ENCODE assay signal across 12 cellular contexts in genomic region chr17:7577327-7578199, GRCh38. TPM values are rescaled to one million over a fixed set of nuclear protein-coding genes. Genes with fewer than 3 reads are reported as not detected.
DNase-seq lines count a peak whose midpoint lies in the region; ATAC-seq lines count a peak whose summit lies in the region.
"Had no signal": no experiment of that assay in that cellular context is flagged by ENCODE, and none has a peak within 500 bp of the region (broad histone marks: within the 10 kb centered on the region; RNA-seq: fewer than 3 reads in every experiment).

No MANE protein-coding gene starts in this region.

- H3K27ac Mint-ChIP-seq in activated CD4-positive, alpha-beta T cell treated with anti-CD3 and anti-CD28 coated beads, Interleukin-2, amount 10 ng/mL, durations not matched to agents 24 days and 14 days = peak overlapping the region; percentile 79
- H3K27ac Mint-ChIP-seq in activated CD8-positive, alpha-beta T cell treated with anti-CD3 and anti-CD28 coated beads, Interleukin-2, amount 10 ng/mL, durations not matched to agents 7 days and 5 days = peak overlapping the region; percentile 100
- H3K27ac Mint-ChIP-seq in immature natural killer cell = peak overlapping the region; percentile 26 to 96 (median 73)

- no peaks in the 10 kb centered on the region for H3K9me3 Mint-ChIP-seq in activated CD4-positive, alpha-beta T cell treated with anti-CD3 and anti-CD28 coated beads, Interleukin-2, amount 10 ng/mL, durations not matched to agents 24 days and 14 days
- H3K9me3 Mint-ChIP-seq in activated CD8-positive, alpha-beta T cell treated with anti-CD3 and anti-CD28 coated beads, Interleukin-2, amount 10 ng/mL, durations not matched to agents 7 days and 5 days (ENCODE audit: insufficient read depth) = no peaks in the 10 kb centered on the region
- H3K9me3 Mint-ChIP-seq in immature natural killer cell = peaks cover 0 to 1% (median 0%) of the 10 kb centered on the region in 6 donors

- peaks cover 2% of the 10 kb centered on the region for H3K27me3 Mint-ChIP-seq in activated CD4-positive, alpha-beta T cell treated with anti-CD3 and anti-CD28 coated beads, Interleukin-2, amount 10 ng/mL, durations not matched to agents 24 days and 14 days
- no peaks in the 10 kb centered on the region for H3K27me3 Mint-ChIP-seq in activated CD8-positive, alpha-beta T cell treated with anti-CD3 and anti-CD28 coated beads, Interleukin-2, amount 10 ng/mL, durations not matched to agents 7 days and 5 days (ENCODE audit: low read depth)
- H3K27me3 Mint-ChIP-seq in immature natural killer cell (ENCODE audit: low read depth in 3 of 3) = peaks cover 46 to 70% (median 57%) of the 10 kb centered on the region in 3 donors

- H3K27ac ChIP-seq in subcutaneous abdominal adipose tissue (ENCODE audit: low read depth, low read length) = peak overlapping the region; percentile 98
- H3K27ac ChIP-seq: HL-60 had no signal

- no peak overlapping the region for H3K9ac ChIP-seq in subcutaneous abdominal adipose tissue (ENCODE audit: low read length in 5 of 5)

- no peaks in the 10 kb centered on the region for H3K9me3 ChIP-seq in subcutaneous abdominal adipose tissue (ENCODE audit: control insufficient read depth in 5 of 5, low read length in 5 of 5)

- intact Hi-C loops in activated CD4-positive, alpha-beta T cell treated with anti-CD3 and anti-CD28 coated beads, Interleukin-2, amount 10 ng/mL, durations not matched to agents 24 days and 14 days (cut with micrococcal nuclease) = loop anchor here (2.0 to 10.0 kb wide), 2 partner anchors 257 to 269 kb away; partner anchors contain the start of gene KDM6B

- POLR2A ChIA-PET in activated CD8-positive, alpha-beta T cell treated with anti-CD3 and anti-CD28 coated beads, Interleukin-2, amount 10 ng/mL, durations not matched to agents 7 days and 5 days (lab: Charles Lee) = interaction anchor here (5.4 kb wide), 1 partner anchor 110 kb away, joined by 50 read pairs; the partner anchor contains the start of genes TP53 and WRAP53

- no peak for ATAC-seq in activated CD8-positive, alpha-beta T cell treated with anti-CD3 and anti-CD28 coated beads, Interleukin-2, amount 10 ng/mL, durations not matched to agents 7 days and 5 days
- ATAC-seq in GM19351 (IDR thresholded peaks at IDR 0.05; ENCODE audit: unreplicated experiment) (no peak), HG02623 (IDR thresholded peaks at IDR 0.05; ENCODE audit: unreplicated experiment) (no peak)
- ATAC-seq: left cardiac atrium had no signal

- H3K4me1 Mint-ChIP-seq in activated CD4-positive, alpha-beta T cell treated with anti-CD3 and anti-CD28 coated beads, Interleukin-2, amount 10 ng/mL, durations not matched to agents 24 days and 14 days = peaks cover 74% of the 10 kb centered on the region
- peaks cover 88% of the 10 kb centered on the region for H3K4me1 Mint-ChIP-seq in activated CD8-positive, alpha-beta T cell treated with anti-CD3 and anti-CD28 coated beads, Interleukin-2, amount 10 ng/mL, durations not matched to agents 7 days and 5 days (ENCODE audit: low read depth)
- peaks cover 72 to 76% of the 10 kb centered on the region in 2 donors for H3K4me1 Mint-ChIP-seq in immature natural killer cell

- H3K36me3 Mint-ChIP-seq in activated CD4-positive, alpha-beta T cell treated with anti-CD3 and anti-CD28 coated beads, Interleukin-2, amount 10 ng/mL, durations not matched to agents 24 days and 14 days (ENCODE audit: low read depth) = peaks cover 87% of the 10 kb centered on the region
- H3K36me3 Mint-ChIP-seq in activated CD8-positive, alpha-beta T cell treated with anti-CD3 and anti-CD28 coated beads, Interleukin-2, amount 10 ng/mL, durations not matched to agents 7 days and 5 days (ENCODE audit: low read depth) = peaks cover 91% of the 10 kb centered on the region
- peaks cover 19 to 60% (median 47%) of the 10 kb centered on the region in 3 donors for H3K36me3 Mint-ChIP-seq in immature natural killer cell

- peak; percentile 61 for DNase-seq in activated CD4-positive, alpha-beta T cell treated with anti-CD3 and anti-CD28 coated beads, Interleukin-2, amount 10 ng/mL, durations not matched to agents 24 days and 14 days
- DNase-seq in activated CD4-positive, alpha-beta T cell treated with anti-CD3 and anti-CD28 coated beads for 1 hour = no peak
- no peak for DNase-seq in activated CD8-positive, alpha-beta T cell treated with anti-CD3 and anti-CD28 coated beads, Interleukin-2, amount 10 ng/mL, durations not matched to agents 7 days and 5 days
- DNase-seq in immature natural killer cell (no peak), NCI-H2081 treated with DMSO at 0.1 percent for 48 hours (lab: John Stamatoyannopoulos, UW) (no peak)
- DNase-seq: amygdala, left cardiac atrium, NCI-H1105 had no signal

- peaks cover 26 to 79% (median 72%) of the 10 kb centered on the region in 5 donors for H3K4me1 ChIP-seq in subcutaneous abdominal adipose tissue (ENCODE audit: control insufficient read depth in 5 of 5, insufficient read depth in 5 of 5, low read length in 5 of 5)

- no peaks in the 10 kb centered on the region for H3K27me3 ChIP-seq in subcutaneous abdominal adipose tissue (ENCODE audit: control insufficient read depth in 5 of 5, insufficient read depth in 4 of 5, low read length in 5 of 5)

- H3K36me3 ChIP-seq in subcutaneous abdominal adipose tissue (ENCODE audit: control insufficient read depth in 5 of 5, insufficient read depth in 5 of 5, low read length in 5 of 5) = peaks cover 21 to 61% (median 57%) of the 10 kb centered on the region in 5 donors

- CTCF ChIA-PET in activated CD8-positive, alpha-beta T cell treated with anti-CD3 and anti-CD28 coated beads, Interleukin-2, amount 10 ng/mL, durations not matched to agents 7 days and 5 days (lab: Charles Lee) = interaction anchor here (0.9 to 4.1 kb wide), 2 partner anchors 12 to 110 kb away, joined by 4 to 23 read pairs; partner anchors contain the start of genes SOX15, TP53 and WRAP53

- peak overlapping the region; percentile 69 for H3K4me3 Mint-ChIP-seq in activated CD4-positive, alpha-beta T cell treated with anti-CD3 and anti-CD28 coated beads, Interleukin-2, amount 10 ng/mL, durations not matched to agents 24 days and 14 days
- H3K4me3 Mint-ChIP-seq in activated CD8-positive, alpha-beta T cell treated with anti-CD3 and anti-CD28 coated beads, Interleukin-2, amount 10 ng/mL, durations not matched to agents 7 days and 5 days = peak overlapping the region; percentile 50
- peak overlapping the region in 2 of 5 donors; percentile 20 to 35 for H3K4me3 Mint-ChIP-seq in immature natural killer cell

- peak overlapping the region in 2 of 5 donors; percentile 25 to 96 for H3K4me3 ChIP-seq in subcutaneous abdominal adipose tissue (ENCODE audit: low read depth in 1 of 5, low read length in 5 of 5)

RNA-seq across cellular contexts. Expression of gene CD68, which starts 1.9 kb away (rescaled TPM):
- total RNA-seq in activated CD4-positive, alpha-beta T cell treated with anti-CD3 and anti-CD28 coated beads, Interleukin-2, amount 10 ng/mL, durations not matched to agents 24 days and 14 days = 3.2 and 3.5 TPM in 2 replicates
- 10 to 100 TPM in 1 of 2 experiments, 1 to 10 TPM in 1; 9.4 to 10.7 TPM for total RNA-seq in activated CD8-positive, alpha-beta T cell treated with anti-CD3 and anti-CD28 coated beads, Interleukin-2, amount 10 ng/mL, durations not matched to agents 7 days and 5 days
- 1 to 10 TPM; 1.9 to 6.5 (median 6.1) TPM for polyA plus RNA-seq in immature natural killer cell

RNA-seq across cellular contexts. Expression of gene MPDU1, which starts 6.1 kb away (rescaled TPM):
- 92.5 and 104 TPM in 2 replicates for total RNA-seq in activated CD4-positive, alpha-beta T cell treated with anti-CD3 and anti-CD28 coated beads, Interleukin-2, amount 10 ng/mL, durations not matched to agents 24 days and 14 days
- 10 to 100 TPM; 69.0 to 70.4 TPM for total RNA-seq in activated CD8-positive, alpha-beta T cell treated with anti-CD3 and anti-CD28 coated beads, Interleukin-2, amount 10 ng/mL, durations not matched to agents 7 days and 5 days
- 10 to 100 TPM; 31.6 to 44.0 (median 41.6) TPM for polyA plus RNA-seq in immature natural killer cell

RNA-seq across cellular contexts. Expression of gene SOX15, which starts 12.3 kb away (rescaled TPM):
- total RNA-seq in activated CD4-positive, alpha-beta T cell treated with anti-CD3 and anti-CD28 coated beads, Interleukin-2, amount 10 ng/mL, durations not matched to agents 24 days and 14 days = 0.43 TPM in 1 of 2 replicates, not detected in the other
- under 1 TPM; 0.29 to 0.34 TPM for total RNA-seq in activated CD8-positive, alpha-beta T cell treated with anti-CD3 and anti-CD28 coated beads, Interleukin-2, amount 10 ng/mL, durations not matched to agents 7 days and 5 days
- not detected for polyA plus RNA-seq in immature natural killer cell

RNA-seq across cellular contexts. Expression of gene SENP3, which starts 15.8 kb away (rescaled TPM):
- 89.7 and 93.0 TPM in 2 replicates for total RNA-seq in activated CD4-positive, alpha-beta T cell treated with anti-CD3 and anti-CD28 coated beads, Interleukin-2, amount 10 ng/mL, durations not matched to agents 24 days and 14 days
- total RNA-seq in activated CD8-positive, alpha-beta T cell treated with anti-CD3 and anti-CD28 coated beads, Interleukin-2, amount 10 ng/mL, durations not matched to agents 7 days and 5 days = 10 to 100 TPM; 54.4 to 62.0 TPM
- 10 to 100 TPM; 17.5 to 19.4 (median 19.0) TPM for polyA plus RNA-seq in immature natural killer cell

RNA-seq across cellular contexts. Expression of gene TNFSF13, which starts 19.0 kb away (rescaled TPM):
- total RNA-seq in activated CD4-positive, alpha-beta T cell treated with anti-CD3 and anti-CD28 coated beads, Interleukin-2, amount 10 ng/mL, durations not matched to agents 24 days and 14 days = 2.4 and 3.5 TPM in 2 replicates
- total RNA-seq in activated CD8-positive, alpha-beta T cell treated with anti-CD3 and anti-CD28 coated beads, Interleukin-2, amount 10 ng/mL, durations not matched to agents 7 days and 5 days = 1 to 10 TPM; 8.0 to 9.0 TPM
- 1 to 10 TPM; 1.4 to 6.1 (median 5.3) TPM for polyA plus RNA-seq in immature natural killer cell
